22 cellular contexts compared by ENCODE assay signal in the genomic region with DNA sequence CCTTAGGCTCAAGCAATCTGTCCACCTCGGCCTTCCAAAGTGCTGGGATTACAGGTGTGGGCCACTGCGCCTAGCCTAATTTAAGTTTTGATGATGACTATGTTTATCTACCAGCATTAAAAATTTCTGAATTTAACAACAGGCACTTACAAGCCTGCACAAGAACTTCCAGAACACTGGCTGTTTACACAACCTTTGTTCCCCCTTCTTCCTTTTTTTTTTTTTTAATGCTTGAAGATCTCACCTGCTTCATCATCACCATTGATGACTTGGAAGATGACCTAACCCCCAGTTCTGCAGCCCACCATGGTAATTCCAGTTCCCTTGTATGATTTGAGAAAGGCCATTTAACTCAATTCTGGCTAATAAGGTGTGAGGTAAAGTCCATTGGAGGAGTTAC.
DNase-seq lines count a peak whose midpoint lies in the region; ATAC-seq, FAIRE-seq and TF ChIP-seq lines count a peak whose summit lies in the region.
"Had no signal": no experiment of that assay in that cellular context is flagged by ENCODE, and none has a peak within 500 bp of the region (broad histone marks: within the 10 kb centered on the region; RNA-seq: fewer than 3 reads in every experiment).

No MANE protein-coding gene starts in this region.

- H3K79me2 ChIP-seq in K562 (ENCODE audit: control insufficient read depth, insufficient read depth, low read length): no peaks in the 10 kb centered on the region
- H3K79me2 ChIP-seq in keratinocyte (ENCODE audit: control insufficient read depth, insufficient read depth, low read length): no peaks in the 10 kb centered on the region

- H3K4me2 ChIP-seq in K562 (ENCODE audit: insufficient read depth, low read length): no peak overlapping the region
- no peak overlapping the region for H3K4me2 ChIP-seq in keratinocyte (ENCODE audit: control insufficient read depth, extremely low read depth, insufficient read depth, low read depth, low read length)
- H3K4me2 ChIP-seq: BLaER1 treated with 17β-estradiol and CSF1 and Interleukin-3, amounts not matched to agents 10 nM and 100 nM had no signal

- intact Hi-C loops in K562 (cut with micrococcal nuclease) (no loop called here), lower lobe of right lung (cut with DNase I) (no loop called here)

- no peak overlapping the region for H3K4me3 ChIP-seq in K562
- H3K4me3 ChIP-seq in bronchial epithelial cell (ENCODE audit: low read depth, low read length): no peak overlapping the region
- no peak overlapping the region for H3K4me3 ChIP-seq in keratinocyte (ENCODE audit: control insufficient read depth in 2 of 3, extremely low read depth in 1 of 3, insufficient read depth in 2 of 3, low read depth in 1 of 3, low read length in 3 of 3)
- H3K4me3 ChIP-seq in lower lobe of right lung: no peak overlapping the region
- H3K4me3 ChIP-seq: BLaER1 treated with 17β-estradiol and CSF1 and Interleukin-3, amounts not matched to agents 10 nM and 100 nM had no signal

- TF ChIP-seq POLR2A in K562 (conservative IDR thresholded peaks at IDR 0.05): no peak

- H2AFZ ChIP-seq in K562 (ENCODE audit: low read depth, low read length) (no peak overlapping the region), keratinocyte (ENCODE audit: control insufficient read depth, low read length) (no peak overlapping the region)

- ATAC-seq in K562 (no peak), lower lobe of right lung (no peak)
- ATAC-seq: CD8-positive, alpha-beta T cell had no signal

- H4K20me1 ChIP-seq in K562 (replicated peaks; ENCODE audit: control insufficient read depth, insufficient read depth, low read length) (no peaks in the 10 kb centered on the region), keratinocyte (ENCODE audit: control insufficient read depth, extremely low read depth, insufficient read depth, low read length) (no peaks in the 10 kb centered on the region)
- H4K20me1 ChIP-seq: BLaER1 treated with 17β-estradiol and CSF1 and Interleukin-3, amounts not matched to agents 10 nM and 100 nM had no signal

- H3K27ac ChIP-seq in K562 (ENCODE audit: extremely low read depth, low read depth, low read length) (no peak overlapping the region), keratinocyte (ENCODE audit: control insufficient read depth, insufficient read depth, low read length) (no peak overlapping the region), lower lobe of right lung (no peak overlapping the region)
- H3K27ac ChIP-seq: BLaER1 treated with 17β-estradiol and CSF1 and Interleukin-3, amounts not matched to agents 10 nM and 100 nM; C4-2B had no signal

- 88% methylated on average over 2 of the region's 2 CpGs for WGBS in K562 (ENCODE audit: insufficient coverage, low coverage, missing lambda C conversion rate)

- POLR2A ChIA-PET in K562 (lab: Yijun Ruan, JAX): interaction anchor here (0.6 kb wide), 1 partner anchor 61 kb away, joined by 3 read pairs; no protein-coding TSS in a partner anchor

- TF ChIP-seq RAD21 in K562 (CRISPR knock-in tag; conservative IDR thresholded peaks at IDR 0.05 in 1 of 2, IDR thresholded peaks at IDR 0.05 in 1 of 2): no peak

- H3K36me3 ChIP-seq in K562 (ENCODE audit: control insufficient read depth, insufficient read depth, low read length) (peaks cover 12% of the 10 kb centered on the region), bronchial epithelial cell (ENCODE audit: control insufficient read depth, insufficient read depth, low read length) (no peaks in the 10 kb centered on the region), keratinocyte (ENCODE audit: control insufficient read depth in 2 of 2, extremely low read depth in 1 of 2, insufficient read depth in 2 of 2, low read length in 2 of 2) (no peaks in the 10 kb centered on the region), lower lobe of right lung (no peaks in the 10 kb centered on the region)
- H3K36me3 ChIP-seq: BLaER1 treated with 17β-estradiol and CSF1 and Interleukin-3, amounts not matched to agents 10 nM and 100 nM had no signal

- H3K9me3 ChIP-seq in K562 (replicated peaks; ENCODE audit: control insufficient read depth, insufficient read depth, low read depth, low read length) (no peaks in the 10 kb centered on the region; the same call in 1 of the 2 replicates), keratinocyte (ENCODE audit: control insufficient read depth, low read depth, low read length) (no peaks in the 10 kb centered on the region), lower lobe of right lung (no peaks in the 10 kb centered on the region)
- H3K9me3 ChIP-seq: Caco-2 had no signal

- BruUV-seq in K562 (replicated peaks; lab: Mats Ljungman, UMichigan): no TSS peak

- in situ Hi-C loops in K562 (cut with MboI): no loop called here

- no peak for TF ChIP-seq CTCF in K562 (IDR thresholded peaks at IDR 0.05 in 2 of 3, conservative IDR thresholded peaks at IDR 0.05 in 1 of 3; ENCODE audit: insufficient read depth in 2 of 3, low read depth in 1 of 3, low read length in 3 of 3)
- no peak for TF ChIP-seq CTCF in bronchial epithelial cell (IDR thresholded peaks at IDR 0.05; ENCODE audit: insufficient read depth, low read length, severe bottlenecking)
- TF ChIP-seq CTCF in keratinocyte (optimal IDR thresholded peaks at IDR 0.05 in 1 of 3, IDR thresholded peaks at IDR 0.05 in 1 of 3, conservative IDR thresholded peaks at IDR 0.05 in 1 of 3; ENCODE audit: extremely low read depth in 1 of 3, insufficient read depth in 2 of 3, low read length in 3 of 3): no peak
- no peak for TF ChIP-seq CTCF in lower lobe of right lung (IDR thresholded peaks at IDR 0.05)

- H3K9me1 ChIP-seq in K562 (ENCODE audit: control insufficient read depth, insufficient read depth, low read length) (no peaks in the 10 kb centered on the region), keratinocyte (ENCODE audit: control insufficient read depth, extremely low read depth, insufficient read depth, low read length) (no peaks in the 10 kb centered on the region)

- H3K4me1 ChIP-seq in K562 (replicated peaks in 1 of 2; ENCODE audit: control insufficient read depth in 2 of 2, insufficient read depth in 2 of 2, low read length in 2 of 2): 0 out of 5 replicates have a peak, but pooled peaks cover 0 to 2% of the 10 kb centered on the region in 2 experiments
- peaks cover 25% of the 10 kb centered on the region for H3K4me1 ChIP-seq in keratinocyte (ENCODE audit: control insufficient read depth, extremely low read depth, insufficient read depth, low read length)
- H3K4me1 ChIP-seq in lower lobe of right lung: no peaks in the 10 kb centered on the region
- H3K4me1 ChIP-seq: Caco-2 had no signal

- TF ChIP-seq EP300 in K562 (IDR thresholded peaks at IDR 0.05; ENCODE audit: low read length): no peak

- CTCF ChIA-PET in K562 (lab: Yijun Ruan, JAX; ENCODE audit: low intra/inter-chr PET ratio): no interaction called here

- H3K9ac ChIP-seq in K562 (ENCODE audit: insufficient read depth in 1 of 2, low read depth in 2 of 2, low read length in 2 of 2) (no peak overlapping the region), keratinocyte (ENCODE audit: control insufficient read depth, extremely low read depth, insufficient read depth, low read length) (no peak overlapping the region)
- H3K9ac ChIP-seq: BLaER1 treated with 17β-estradiol and CSF1 and Interleukin-3, amounts not matched to agents 10 nM and 100 nM had no signal

- no peaks in the 10 kb centered on the region for H3K27me3 ChIP-seq in K562 (ENCODE audit: control insufficient read depth in 2 of 2, insufficient read depth in 2 of 2, low read length in 2 of 2)
- H3K27me3 ChIP-seq in bronchial epithelial cell (ENCODE audit: control insufficient read depth, insufficient read depth, low read length): no peaks in the 10 kb centered on the region
- no peaks in the 10 kb centered on the region for H3K27me3 ChIP-seq in keratinocyte (ENCODE audit: control insufficient read depth, extremely low read depth, insufficient read depth, low read length)
- no peaks in the 10 kb centered on the region for H3K27me3 ChIP-seq in lower lobe of right lung (ENCODE audit: low read depth)
- H3K27me3 ChIP-seq: BLaER1 treated with 17β-estradiol and CSF1 and Interleukin-3, amounts not matched to agents 10 nM and 100 nM had no signal

- FAIRE-seq in K562 (lab: Jason Lieb, UNC) (peak; percentile 44), bronchial epithelial cell (lab: Jason Lieb, UNC) (no peak), keratinocyte (lab: Jason Lieb, UNC) (peak; percentile 9)
- FAIRE-seq: A204.1, D721Med, G401.6, GM12891, GM19239 had no signal

- no peak for DNase-seq in K562 (ENCODE audit: extremely low read depth in 1 of 4, low spot score in 3 of 4)
- DNase-seq in bronchial epithelial cell (ENCODE audit: low read depth): peak; percentile 80
- DNase-seq in keratinocyte (ENCODE audit: low read depth, low spot score): peak; percentile 5
- no peak for DNase-seq in activated effector memory CD4-positive, alpha-beta T cell treated with Interleukin-2 at 50 U/mL for 16 hours
- no peak for DNase-seq in lower lobe of right lung
- no peak for DNase-seq in effector CD8-positive, alpha-beta T cell (lab: John Stamatoyannopoulos, UW)
- DNase-seq: 8988T; ACHN; AML-193; Caco-2; Calu3; CD4-positive, alpha-beta T cell; CD8-positive, alpha-beta T cell; DMS79 treated with DMSO at 0.1 percent for 48 hours; GF-D8 had no signal

- dilution Hi-C loops in keratinocyte (cut with MboI; ENCODE audit: extremely low pct_ligation_motif_present, low sequenced_read_pairs): no loop called here

TF ChIP-seq in K562, 482 proteins besides CTCF, POLR2A, EP300 and RAD21:
- no peak for TF ChIP-seq MTA3 (IDR thresholded peaks at IDR 0.05; ENCODE audit: borderline replicate concordance)
TF ChIP-seq in K562: peak in this region for 0.

Comparison
In these comparisons a context has a peak if more than half of its experiments do, and no peak if none do; other contexts are left out.
1. DNase-seq: peak in bronchial epithelial cell (single experiment) and keratinocyte (single experiment); none in K562 (0 of 4), activated effector memory CD4-positive, alpha-beta T cell treated with Interleukin-2 at 50 U/mL for 16 hours (single experiment), lower lobe of right lung (single experiment) and effector CD8-positive, alpha-beta T cell (single experiment).